ENCODE assay signal across 8 cellular contexts in genomic region chr10:18658992-18659783, GRCh38. TPM values are rescaled to one million over a fixed set of nuclear protein-coding genes. Genes with fewer than 3 reads are reported as not detected.
DNase-seq lines count a peak whose midpoint lies in the region; ATAC-seq, FAIRE-seq and TF ChIP-seq lines count a peak whose summit lies in the region.

Gene ARL5B (plus strand): TSS chr10:18659431. CDS start chr10:18659638, 207 bp downstream.

- H2BK120ac ChIP-seq in H1 (replicated peaks; ENCODE audit: low read depth, low read length) = no peak within 1 kb of the TSS

- FAIRE-seq in H1 (lab: Jason Lieb, UNC) = no peak

- WGBS in H1 (ENCODE audit: extremely low coverage in 1 of 2, insufficient coverage in 1 of 2, insufficient read length in 1 of 2, insufficient replicate concordance in 2 of 2, low coverage in 1 of 2, low lambda C conversion rate in 2 of 2, missing lambda C conversion rate in 1 of 2), 2 experiments = 1% methylated on average over 64 of the region's 73 CpGs; no CpG with 5 or more reads in 1 of the 2 experiments

- H3K4me1 Mint-ChIP-seq in memory B cell = peaks cover 18% of the 10 kb centered on the region

- no peaks in the 10 kb centered on the region; a peak in 1 of 8 replicates for H3K36me3 ChIP-seq in H1 (ENCODE audit: control insufficient read depth in 2 of 4, insufficient read depth in 4 of 4, low read length in 3 of 4)

- H3K4me3 Mint-ChIP-seq in memory B cell = peak within 1 kb of the TSS; percentile 97

- no peak for TF ChIP-seq CTCF in H1 (IDR thresholded peaks at IDR 0.05; ENCODE audit: control extremely low read depth in 1 of 3, insufficient read depth in 1 of 3, low read depth in 1 of 3, low read length in 3 of 3)

- H3K23ac ChIP-seq in H1 (ENCODE audit: insufficient read length) = no peak within 1 kb of the TSS

- TF ChIP-seq EP300 in H1 (IDR thresholded peaks at IDR 0.05; ENCODE audit: borderline replicate concordance in 1 of 2, low read depth in 2 of 2, low read length in 2 of 2) = peak in 1 of 2 experiments; percentile 9; a peak in 1 of 3 replicates

- CTCF ChIA-PET in H1 (lab: Charles Lee; ENCODE audit: partially characterized antibody) = no interaction called here

- H4K8ac ChIP-seq in H1 (ENCODE audit: extremely low read depth, insufficient read depth, low read length) = peak within 1 kb of the TSS; percentile 93

- DNase-seq in CMK (ENCODE audit: low read depth) (peak; percentile 87), HS-5 (ENCODE audit: low read depth) (peak; percentile 63), H1 (ENCODE audit: low read depth in 1 of 2, low spot score in 2 of 2) (peak; percentile 84 to 91), memory B cell (ENCODE audit: low spot score in 2 of 2) (peak; percentile 86 to 94)
- peak; percentile 84 for DNase-seq in NK-92 treated with Interleukin-12 subunit alpha and Interleukin-12 subunit beta, amount 100 ng/mL, for 24 hours (lab: John Stamatoyannopoulos, UW)
- peak; percentile 72 to 91 (median 87) for DNase-seq in activated CD8-positive, alpha-beta memory T cell treated with anti-CD3 and anti-CD28 coated beads for 48 hours (ENCODE audit: low read depth in 2 of 3, low spot score in 2 of 3)
- DNase-seq in stimulated activated CD8-positive, alpha-beta memory T cell treated with anti-CD3 and anti-CD28 coated beads, Interleukin-12 subunit alpha, Interleukin-12 subunit beta, amount 100 ng/mL, for 24 hours (ENCODE audit: extremely low read depth) = peak; percentile 96

- peak; percentile 87 to 98 for TF ChIP-seq POLR2A in H1 (IDR thresholded peaks at IDR 0.05; ENCODE audit: control extremely low read depth in 1 of 2, low read depth in 2 of 2, low read length in 2 of 2)

- peak within 1 kb of the TSS; percentile 93 to 96 (median 94) for H3K9ac ChIP-seq in H1 (replicated peaks in 1 of 4; ENCODE audit: extremely low read depth in 1 of 4, low read depth in 3 of 4, low read length in 3 of 4)

- peak within 1 kb of the TSS; percentile 86; the same call in 1 of the 2 replicates for H2AK5ac ChIP-seq in H1 (ENCODE audit: low read depth, low read length)

- H3K27me3 Mint-ChIP-seq in memory B cell = no peaks in the 10 kb centered on the region

- POLR2A ChIA-PET in H1 (lab: Charles Lee; ENCODE audit: partially characterized antibody) = interaction anchor here (0.6 to 2.1 kb wide), 6 partner anchors 9 to 239 kb away, joined by 3 to 11 read pairs (median 4); no protein-coding TSS in a partner anchor

- H3K56ac ChIP-seq in H1 (replicated peaks; ENCODE audit: insufficient read length, low read depth, low read length) = peak within 1 kb of the TSS; percentile 51

- H3K36me3 Mint-ChIP-seq in memory B cell = peaks cover 4% of the 10 kb centered on the region

- no peaks in the 10 kb centered on the region for H3K27me3 ChIP-seq in H1 (replicated peaks in 1 of 4; ENCODE audit: control insufficient read depth in 3 of 4, extremely low read depth in 1 of 4, insufficient read depth in 3 of 4, low read length in 3 of 4)

- H2BK15ac ChIP-seq in H1 (ENCODE audit: low read length) = no peak within 1 kb of the TSS

- H3K4ac ChIP-seq in H1 (replicated peaks; ENCODE audit: insufficient read length, low read depth, low read length) = peak within 1 kb of the TSS; percentile 44

- TF ChIP-seq RAD21 in H1 (IDR thresholded peaks at IDR 0.05 in 1 of 2, conservative IDR thresholded peaks at IDR 0.05 in 1 of 2; ENCODE audit: low read depth in 2 of 2, low read length in 2 of 2) = no peak

- peaks cover 0 to 12% (median 2%) of the 10 kb centered on the region in 4 experiments; a peak in 3 of 7 replicates for H3K4me1 ChIP-seq in H1 (replicated peaks in 1 of 4; ENCODE audit: control insufficient read depth in 3 of 4, insufficient read depth in 4 of 4, low read length in 3 of 4)

- no peak within 1 kb of the TSS for H4K91ac ChIP-seq in H1 (replicated peaks; ENCODE audit: insufficient read length, low read length)

- H3K23me2 ChIP-seq in H1 (ENCODE audit: low read depth, low read length) = peaks cover 8% of the 10 kb centered on the region; the same call in 1 of the 2 replicates

- peaks cover 8 to 10% of the 10 kb centered on the region in 2 experiments for H4K20me1 ChIP-seq in H1 (replicated peaks in 1 of 2; ENCODE audit: control insufficient read depth in 1 of 2, insufficient read depth in 2 of 2, low read length in 2 of 2)

- peak within 1 kb of the TSS; percentile 54; the same call in 1 of the 2 replicates for H2AFZ ChIP-seq in H1 (ENCODE audit: low read length)

- ATAC-seq in GM19468 (IDR thresholded peaks at IDR 0.05; ENCODE audit: extremely low read depth, unreplicated experiment) (peak; percentile 33), memory B cell (ENCODE audit: low read depth) (peak; percentile 86)

- H3K79me2 ChIP-seq in H1 (ENCODE audit: control insufficient read depth in 1 of 2, insufficient read depth in 2 of 2, low read length in 2 of 2) = peaks cover 28 to 47% of the 10 kb centered on the region in 2 experiments

- H3K27ac Mint-ChIP-seq in memory B cell = peak within 1 kb of the TSS; percentile 97

- peak within 1 kb of the TSS; percentile 91 to 99 (median 96) for H3K4me3 ChIP-seq in H1 (ENCODE audit: extremely low read depth in 1 of 4, insufficient read depth in 2 of 4, low read depth in 3 of 4, low read length in 4 of 4)

- peak within 1 kb of the TSS; percentile 69 to 100 for H3K4me2 ChIP-seq in H1 (ENCODE audit: insufficient read depth in 1 of 2, low read depth in 2 of 2, low read length in 2 of 2)

- H2BK5ac ChIP-seq in H1 (ENCODE audit: low read depth, low read length) = peak within 1 kb of the TSS; percentile 92

- peak within 1 kb of the TSS; percentile 86 for H3K18ac ChIP-seq in H1 (ENCODE audit: extremely low read depth, low read length)

- peak within 1 kb of the TSS; percentile 61 for H4K5ac ChIP-seq in H1 (ENCODE audit: insufficient read length, low read depth, low read length)

- peak within 1 kb of the TSS; percentile 19; the same call in 1 of the 2 replicates for H2BK12ac ChIP-seq in H1 (ENCODE audit: low read depth, low read length)

- H3K9me3 ChIP-seq in H1 (ENCODE audit: insufficient read depth in 2 of 2, low read depth in 1 of 2, low read length in 1 of 2) = no peaks in the 10 kb centered on the region

- no peaks in the 10 kb centered on the region for H3K9me3 Mint-ChIP-seq in memory B cell

- H3K27ac ChIP-seq in H1 (ENCODE audit: low read depth, low read length) = peak within 1 kb of the TSS; percentile 92

- no peaks in the 10 kb centered on the region for H3K79me1 ChIP-seq in H1 (ENCODE audit: low read depth, low read length)

- H2BK20ac ChIP-seq in H1 (ENCODE audit: low read length) = no peak within 1 kb of the TSS

- H3K14ac ChIP-seq in H1 (ENCODE audit: insufficient read length) = no peak within 1 kb of the TSS

TF ChIP-seq in H1, 55 proteins besides CTCF, POLR2A, EP300 and RAD21 (continues in another document):
- TF ChIP-seq ASH2L (IDR thresholded peaks at IDR 0.05; ENCODE audit: low read length) = peak; percentile 87
- peak; percentile 90 for TF ChIP-seq TAF1 (IDR thresholded peaks at IDR 0.05; ENCODE audit: low read depth, low read length)
- peak; percentile 87 for TF ChIP-seq PHF8 (conservative IDR thresholded peaks at IDR 0.05; ENCODE audit: low read depth, low read length)
- TF ChIP-seq CBX8 (IDR thresholded peaks at IDR 0.05; ENCODE audit: borderline replicate concordance, low read depth, low read length) = no peak
- no peak for TF ChIP-seq BRCA1 (IDR thresholded peaks at IDR 0.05; ENCODE audit: low read depth, low read length)
- TF ChIP-seq CHD2 (IDR thresholded peaks at IDR 0.05; ENCODE audit: low read length) = no peak
- no peak for TF ChIP-seq MAFK (IDR thresholded peaks at IDR 0.05; ENCODE audit: low read depth, low read length)
- TF ChIP-seq JUND (IDR thresholded peaks at IDR 0.05; ENCODE audit: low read length) = no peak
- TF ChIP-seq USF2 (IDR thresholded peaks at IDR 0.05; ENCODE audit: low read length) = no peak
- no peak for TF ChIP-seq JUN (IDR thresholded peaks at IDR 0.05; ENCODE audit: low read depth, low read length)
- TF ChIP-seq BCL11A (IDR thresholded peaks at IDR 0.05; ENCODE audit: low read depth in 2 of 2, low read length in 2 of 2) = no peak
- TF ChIP-seq SIX5 (IDR thresholded peaks at IDR 0.05; ENCODE audit: low read depth, low read length) = no peak
- TF ChIP-seq SAP30 (IDR thresholded peaks at IDR 0.05; ENCODE audit: insufficient read depth, insufficient replicate concordance, low read length) = no peak
- peak; percentile 86 for TF ChIP-seq TAF7 (optimal IDR thresholded peaks at IDR 0.05; ENCODE audit: borderline replicate concordance, low read depth, low read length)
- no peak for TF ChIP-seq SUZ12 (IDR thresholded peaks at IDR 0.05; ENCODE audit: low read length)
- no peak for TF ChIP-seq RFX5 (IDR thresholded peaks at IDR 0.05; ENCODE audit: borderline replicate concordance, low read depth, low read length)
- peak; percentile 77 for TF ChIP-seq MAX (IDR thresholded peaks at IDR 0.05)
- TF ChIP-seq YY1 (IDR thresholded peaks at IDR 0.05; ENCODE audit: low read depth, low read length) = no peak
- TF ChIP-seq KDM4A (IDR thresholded peaks at IDR 0.05; ENCODE audit: low read depth, low read length, severe bottlenecking) = peak; percentile 45

RNA-seq across cellular contexts. Expression of gene ARL5B, which starts in this region (rescaled TPM):
- total RNA-seq in H1 (2021; fragmentation: NEBNext Ultra II Directional; extraction: Animal tissue kit (Norgen Biotek cat#: 25700)) = 47.2 and 52.1 TPM in 2 replicates
- 5.4 and 8.4 TPM in 2 replicates for polyA plus RNA-seq in H1 (2011; rRNA removed)
- polyA plus RNA-seq in H1 (2011; cell fraction: cytosol; rRNA removed) = 11.3 TPM
- 5.7 TPM for polyA plus RNA-seq in H1 (2011; cell fraction: nucleus; rRNA removed)
- 7.2 to 22.2 TPM (median 9.9 TPM) in 4 replicates for polyA plus RNA-seq in H1 (2012, experiment 1 of 2)
- 1.7 TPM for polyA plus RNA-seq in H1 (2012, experiment 2 of 2)
- 33.7 TPM for polyA plus RNA-seq in H1 (2013, experiment 1 of 2)
- polyA plus RNA-seq in H1 (2013, experiment 2 of 2) = 30.2 TPM
- polyA minus RNA-seq in H1 (2011; rRNA and poly(A)+ RNA removed) = 22.1 and 32.4 TPM in 2 replicates
- 18.1 TPM for polyA minus RNA-seq in H1 (2011; cell fraction: cytosol; rRNA and poly(A)+ RNA removed)
- 60.8 TPM for polyA minus RNA-seq in H1 (2011; cell fraction: nucleus; rRNA and poly(A)+ RNA removed)

Comparison
In these comparisons a context has a peak if more than half of its experiments do, and no peak if none do; other contexts are left out.
1. Peak in every context shown above with its lines: DNase-seq, ATAC-seq, H3K4me3 ChIP-seq and H3K27ac ChIP-seq.